ENCODE assay signal across 8 cellular contexts in the genomic region with DNA sequence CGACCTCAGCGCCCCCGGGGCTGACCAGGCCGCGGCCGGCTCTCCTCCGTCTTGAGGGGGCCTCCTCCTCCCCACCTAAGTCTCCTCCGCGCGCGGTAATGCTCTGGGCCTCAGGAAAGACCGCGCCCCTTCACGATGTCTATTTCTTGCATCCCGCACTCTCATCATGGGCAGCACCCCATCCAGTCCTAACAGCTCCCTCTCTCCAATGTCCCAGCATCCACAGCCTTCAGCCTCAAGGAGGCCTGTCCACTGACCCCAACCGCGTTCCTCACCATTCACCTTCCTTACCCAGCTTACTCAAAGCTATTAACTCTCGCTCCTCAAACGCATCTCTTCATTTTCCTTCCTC.
DNase-seq lines count a peak whose midpoint lies in the region; ATAC-seq and TF ChIP-seq lines count a peak whose summit lies in the region.

No MANE protein-coding gene starts in this region.

- peak overlapping the region; percentile 78 for H3K4me3 ChIP-seq in Loucy (ENCODE audit: low read length, poor library complexity, severe bottlenecking)
- H3K4me3 ChIP-seq in duodenal mucosa (ENCODE audit: low read depth in 1 of 2, low read length in 2 of 2): peak overlapping the region; percentile 76 to 79
- H3K4me3 ChIP-seq in lower leg skin (ENCODE audit: low read depth, poor library complexity, severe bottlenecking): no peak overlapping the region

- no peak for DNase-seq in natural killer cell treated with Interleukin-12 subunit alpha and Interleukin-12 subunit beta and Interleukin-15 and Interleukin-18, amount 100 ng/mL, for 72 hours (ENCODE audit: low spot score)
- no peak for DNase-seq in lower leg skin (ENCODE audit: low spot score in 2 of 2)
- DNase-seq in NCI-H1092 (lab: John Stamatoyannopoulos, UW): no peak
- no peak for DNase-seq in NCI-H748 (lab: John Stamatoyannopoulos, UW; ENCODE audit: unreplicated experiment)

- H3K27ac Mint-ChIP-seq in natural killer cell treated with Interleukin-12 subunit alpha and Interleukin-12 subunit beta and Interleukin-15 and Interleukin-18, amount 100 ng/mL, for 72 hours: peak overlapping the region; percentile 91 to 97

- 15 to 17% methylated on average over 11 to 19 of the region's 19 CpGs for WGBS in lower leg skin, 2 donors

- H3K27ac ChIP-seq in duodenal mucosa (ENCODE audit: low read depth, low read length): peak overlapping the region; percentile 66

- H3K4me1 Mint-ChIP-seq in natural killer cell treated with Interleukin-12 subunit alpha and Interleukin-12 subunit beta and Interleukin-15 and Interleukin-18, amount 100 ng/mL, for 72 hours (ENCODE audit: low read depth in 2 of 2): peaks cover 7 to 19% of the 10 kb centered on the region in 2 donors

- H3K9me3 Mint-ChIP-seq in natural killer cell treated with Interleukin-12 subunit alpha and Interleukin-12 subunit beta and Interleukin-15 and Interleukin-18, amount 100 ng/mL, for 72 hours: no peaks in the 10 kb centered on the region

- intact Hi-C loops in lower leg skin (cut with DNase I; ENCODE audit: low total_unique reads): no loop called here

- H3K4me1 ChIP-seq in Loucy (ENCODE audit: insufficient read depth, low read length, poor library complexity, severe bottlenecking): peaks cover 5% of the 10 kb centered on the region
- no peaks in the 10 kb centered on the region for H3K4me1 ChIP-seq in duodenal mucosa (ENCODE audit: control insufficient read depth in 1 of 2, insufficient read depth in 2 of 2, low read length in 2 of 2)

- TF ChIP-seq CTCF in Loucy (conservative IDR thresholded peaks at IDR 0.05; ENCODE audit: low read length): no peak
- no peak for TF ChIP-seq CTCF in lower leg skin (IDR thresholded peaks at IDR 0.05)

- H3K9me3 ChIP-seq in Loucy (ENCODE audit: insufficient read depth, low read depth, low read length) (no peaks in the 10 kb centered on the region), duodenal mucosa (ENCODE audit: control insufficient read depth in 1 of 2, low read length in 2 of 2) (no peaks in the 10 kb centered on the region)

- no peaks in the 10 kb centered on the region for H3K36me3 ChIP-seq in Loucy (ENCODE audit: insufficient read depth, low read length)
- no peaks in the 10 kb centered on the region for H3K36me3 ChIP-seq in duodenal mucosa (ENCODE audit: control insufficient read depth in 1 of 2, insufficient read depth in 2 of 2, low read length in 2 of 2)

- H3K4me2 ChIP-seq in Loucy (ENCODE audit: low read depth, low read length, poor library complexity, severe bottlenecking): peak overlapping the region; percentile 79

- H3K36me3 Mint-ChIP-seq in natural killer cell treated with Interleukin-12 subunit alpha and Interleukin-12 subunit beta and Interleukin-15 and Interleukin-18, amount 100 ng/mL, for 72 hours: no peaks in the 10 kb centered on the region

- no peaks in the 10 kb centered on the region for H4K20me1 ChIP-seq in Loucy (ENCODE audit: insufficient read depth, low read length, poor library complexity, severe bottlenecking)

- H3K9ac ChIP-seq in Loucy (ENCODE audit: low read depth, low read length, poor library complexity, severe bottlenecking) (peak overlapping the region; percentile 63), duodenal mucosa (ENCODE audit: low read depth in 1 of 2, low read length in 2 of 2) (peak overlapping the region; percentile 56 to 74)

- no peaks in the 10 kb centered on the region for H3K79me2 ChIP-seq in Loucy (ENCODE audit: insufficient read depth, low read length)

- peak; percentile 24 for ATAC-seq in GM18502 (IDR thresholded peaks at IDR 0.05; ENCODE audit: poor library complexity, unreplicated experiment)
- ATAC-seq in natural killer cell treated with Interleukin-12 subunit alpha and Interleukin-12 subunit beta and Interleukin-15 and Interleukin-18, amount 100 ng/mL, for 72 hours: peak in 1 of 2 donors; percentile 28
- no peak for ATAC-seq in GM19023 (IDR thresholded peaks at IDR 0.05; ENCODE audit: unreplicated experiment)

- H3F3A ChIP-seq in Loucy (ENCODE audit: low read depth): no peaks in the 10 kb centered on the region

- TF ChIP-seq POLR2A in lower leg skin (IDR thresholded peaks at IDR 0.05): no peak

- peak overlapping the region; percentile 88 for H3K4me3 Mint-ChIP-seq in natural killer cell treated with Interleukin-12 subunit alpha and Interleukin-12 subunit beta and Interleukin-15 and Interleukin-18, amount 100 ng/mL, for 72 hours

- H3K27me3 ChIP-seq in Loucy (ENCODE audit: insufficient read depth, low read length, poor library complexity, severe bottlenecking) (no peaks in the 10 kb centered on the region), duodenal mucosa (ENCODE audit: control insufficient read depth in 1 of 2, insufficient read depth in 2 of 2, low read length in 2 of 2) (no peaks in the 10 kb centered on the region)

- H2AFZ ChIP-seq in Loucy (ENCODE audit: low read length): peak overlapping the region; percentile 94; the same call in 1 of the 2 replicates

- no peaks in the 10 kb centered on the region for H3K9me2 ChIP-seq in Loucy (replicated peaks; ENCODE audit: low read depth, low read length)

- H3K27me3 Mint-ChIP-seq in natural killer cell treated with Interleukin-12 subunit alpha and Interleukin-12 subunit beta and Interleukin-15 and Interleukin-18, amount 100 ng/mL, for 72 hours: peaks cover 9 to 13% of the 10 kb centered on the region in 2 donors
